ENCODE assay signal across 18 cellular contexts in genomic region chr12:117046861-117047530, GRCh38. TPM values are rescaled to one million over a fixed set of nuclear protein-coding genes. Genes with fewer than 3 reads are reported as not detected.
A peak's percentile ranks its signal among the peaks of the same experiment; 100 is the strongest.
DNase-seq lines count a peak whose midpoint lies in the region; ATAC-seq, FAIRE-seq and TF ChIP-seq lines count a peak whose summit lies in the region.
"Had no signal": no experiment of that assay in that cellular context is flagged by ENCODE, and none has a peak within 500 bp of the region (broad histone marks: within the 10 kb centered on the region; RNA-seq: fewer than 3 reads in every experiment).

No MANE protein-coding gene starts in this region.

- no peaks in the 10 kb centered on the region for H3K79me2 ChIP-seq in HepG2 (ENCODE audit: insufficient read depth, low read length)
- no peaks in the 10 kb centered on the region for H3K79me2 ChIP-seq in K562 (ENCODE audit: control insufficient read depth, insufficient read depth, low read length)

- CTCF ChIA-PET in HepG2 (lab: Yijun Ruan, JAX; ENCODE audit: low intra/inter-chr PET ratio, low total read pairs) (no interaction called here), K562 (lab: Yijun Ruan, JAX; ENCODE audit: low intra/inter-chr PET ratio) (interaction anchor here (0.8 kb wide), 1 partner anchor 73 kb away, joined by 3 read pairs; no protein-coding TSS in a partner anchor)

- FAIRE-seq in HepG2 (lab: Jason Lieb, UNC), result no peak
- FAIRE-seq in K562 (lab: Jason Lieb, UNC), result no peak
- FAIRE-seq: G401.6, GM12892 had no signal

- WGBS in HepG2 (ENCODE audit: low lambda C conversion rate), result 95% methylated on average over 9 of the region's 20 CpGs
- WGBS in right lobe of liver (ENCODE audit: insufficient coverage, low coverage, low lambda C conversion rate, missing lambda C conversion rate), result 91% methylated on average over 6 of the region's 20 CpGs
- 93% methylated on average over 16 of the region's 20 CpGs for WGBS in K562 (ENCODE audit: insufficient coverage, low coverage, missing lambda C conversion rate)

- H3K4me2 ChIP-seq in HepG2 (ENCODE audit: low read depth, low read length), result no peak overlapping the region
- no peak overlapping the region for H3K4me2 ChIP-seq in K562 (ENCODE audit: insufficient read depth, low read length)

- H3K4me1 ChIP-seq in HepG2 (ENCODE audit: insufficient read depth, low read length) (peaks cover 88% of the 10 kb centered on the region), right lobe of liver (no peaks in the 10 kb centered on the region), K562 (replicated peaks in 1 of 2; ENCODE audit: control insufficient read depth in 2 of 2, insufficient read depth in 2 of 2, low read length in 2 of 2) (peaks cover 62 to 64% of the 10 kb centered on the region in 2 experiments)

- no peak overlapping the region for H3K9ac ChIP-seq in HepG2 (ENCODE audit: insufficient read depth, low read depth, low read length)
- no peak overlapping the region for H3K9ac ChIP-seq in K562 (ENCODE audit: insufficient read depth in 1 of 2, low read depth in 2 of 2, low read length in 2 of 2)
- H3K9ac ChIP-seq: GM23248 had no signal

- H3K27me3 ChIP-seq in HepG2 (ENCODE audit: control insufficient read depth in 1 of 2, insufficient read depth in 2 of 2, low read length in 2 of 2) (no peaks in the 10 kb centered on the region), right lobe of liver (no peaks in the 10 kb centered on the region), K562 (ENCODE audit: control insufficient read depth in 2 of 2, insufficient read depth in 2 of 2, low read length in 2 of 2) (no peaks in the 10 kb centered on the region)

- H3K9me1 ChIP-seq in K562 (ENCODE audit: control insufficient read depth, insufficient read depth, low read length), result no peaks in the 10 kb centered on the region

- TF ChIP-seq POLR2A in HepG2 (IDR thresholded peaks at IDR 0.05; ENCODE audit: insufficient read depth in 1 of 2, low read depth in 2 of 2, low read length in 2 of 2) (no peak), right lobe of liver (IDR thresholded peaks at IDR 0.05) (no peak), K562 (conservative IDR thresholded peaks at IDR 0.05) (no peak)

- intact Hi-C loops in Right ventricle myocardium inferior (cut with DNase I) (no loop called here), left cardiac atrium (cut with DNase I) (no loop called here), HepG2 (cut with micrococcal nuclease; ENCODE audit: unreplicated experiment) (no loop called here), right lobe of liver (cut with DNase I) (loop anchor here in 1 of 2 donors (10.0 kb wide), 1 partner anchor 68 kb away; no protein-coding TSS in a partner anchor), K562 (cut with micrococcal nuclease) (no loop called here)

- no peaks in the 10 kb centered on the region for H3K9me3 ChIP-seq in HepG2 (ENCODE audit: low read length)
- H3K9me3 ChIP-seq in right lobe of liver, result no peaks in the 10 kb centered on the region
- no peaks in the 10 kb centered on the region for H3K9me3 ChIP-seq in K562 (replicated peaks; ENCODE audit: control insufficient read depth, insufficient read depth, low read depth, low read length)

- POLR2A ChIA-PET in HepG2 (lab: Yijun Ruan, JAX) (interaction anchor here (0.6 kb wide), 1 partner anchor 350 kb away, joined by 3 read pairs; no protein-coding TSS in a partner anchor), K562 (lab: Yijun Ruan, JAX) (no interaction called here)

- H3K36me3 ChIP-seq in HepG2 (replicated peaks in 1 of 2; ENCODE audit: control insufficient read depth in 1 of 2, insufficient read depth in 2 of 2, low read length in 2 of 2) (peaks cover 8 to 31% of the 10 kb centered on the region in 2 experiments), right lobe of liver (no peaks in the 10 kb centered on the region), K562 (ENCODE audit: control insufficient read depth, insufficient read depth, low read length) (peaks cover 12% of the 10 kb centered on the region; the same call in 2 of the 3 replicates)

- in situ Hi-C loops in HepG2 (cut with HindIII; ENCODE audit: extremely low pct_ligation_motif_present, low pct_unique_long_range_greater_than_20kb) (loop anchor here (5.0 kb wide), 1 partner anchor 50 kb away; the partner anchor contains the start of gene TESC), K562 (cut with MboI) (no loop called here)

- H4K20me1 ChIP-seq in HepG2 (ENCODE audit: insufficient read depth, low read length), result no peaks in the 10 kb centered on the region
- no peaks in the 10 kb centered on the region for H4K20me1 ChIP-seq in K562 (replicated peaks; ENCODE audit: control insufficient read depth, insufficient read depth, low read length)

- DNase-seq in Right ventricle myocardium inferior (ENCODE audit: missing footprints), result peak; percentile 59
- DNase-seq in left cardiac atrium, result no peak
- DNase-seq in HepG2 (ENCODE audit: low spot score), result no peak
- DNase-seq in right lobe of liver, result no peak
- DNase-seq in K562 (ENCODE audit: extremely low read depth in 1 of 4, low spot score in 3 of 4), result no peak
- no peak for DNase-seq in activated CD4-positive, alpha-beta T cell treated with anti-CD3 and anti-CD28 coated beads for 1 hour
- DNase-seq: AML-193; C1 segment of cervical spinal cord; CD4-positive, alpha-beta T cell; DMS79; EL; GM23248; H7 had no signal

- ATAC-seq in Right ventricle myocardium inferior (no peak), left cardiac atrium (no peak), HepG2 (no peak), right lobe of liver (no peak), K562 (no peak), HG02884 (IDR thresholded peaks at IDR 0.05; ENCODE audit: unreplicated experiment) (no peak), GM18907 (IDR thresholded peaks at IDR 0.05; ENCODE audit: unreplicated experiment) (no peak)

- H3K4me3 ChIP-seq in HepG2 (replicated peaks in 1 of 3; ENCODE audit: insufficient read depth in 1 of 3, low read depth in 2 of 3, low read length in 3 of 3), result no peak overlapping the region
- H3K4me3 ChIP-seq in right lobe of liver, result no peak overlapping the region
- H3K4me3 ChIP-seq in K562, result no peak overlapping the region
- H3K4me3 ChIP-seq: GM23248 had no signal

- TF ChIP-seq RAD21 in HepG2 (CRISPR knock-in tag; IDR thresholded peaks at IDR 0.05), result no peak
- no peak for TF ChIP-seq RAD21 in K562 (CRISPR knock-in tag; conservative IDR thresholded peaks at IDR 0.05 in 1 of 2, IDR thresholded peaks at IDR 0.05 in 1 of 2)

- no peak for TF ChIP-seq CTCF in HepG2 (CRISPR knock-in tag; IDR thresholded peaks at IDR 0.05)
- TF ChIP-seq CTCF in right lobe of liver (IDR thresholded peaks at IDR 0.05), result no peak
- TF ChIP-seq CTCF in K562 (IDR thresholded peaks at IDR 0.05 in 2 of 3, conservative IDR thresholded peaks at IDR 0.05 in 1 of 3; ENCODE audit: insufficient read depth in 2 of 3, low read depth in 1 of 3, low read length in 3 of 3), result no peak

- BruUV-seq in HepG2 (replicated peaks; lab: Mats Ljungman, UMichigan) (TSS peak; percentile 29), K562 (replicated peaks; lab: Mats Ljungman, UMichigan) (TSS peak; percentile 26)

- no peak for TF ChIP-seq EP300 in HepG2 (IDR thresholded peaks at IDR 0.05; ENCODE audit: low read depth in 2 of 2, low read length in 2 of 2)
- no peak for TF ChIP-seq EP300 in HepG2 (CRISPR knock-in tag; IDR thresholded peaks at IDR 0.05; ENCODE audit: borderline replicate concordance)
- no peak for TF ChIP-seq EP300 in K562 (IDR thresholded peaks at IDR 0.05; ENCODE audit: low read length)

- no peak overlapping the region for H2AFZ ChIP-seq in HepG2 (ENCODE audit: low read length)
- H2AFZ ChIP-seq in K562 (ENCODE audit: low read depth, low read length), result no peak overlapping the region
- H2AFZ ChIP-seq: GM23248 had no signal

- H3K27ac ChIP-seq in HepG2 (ENCODE audit: extremely low read length, insufficient read depth, low read length) (peak overlapping the region; percentile 99), right lobe of liver (no peak overlapping the region), K562 (ENCODE audit: extremely low read depth, low read depth, low read length) (no peak overlapping the region)
- H3K27ac ChIP-seq: 22Rv1, GM23248 had no signal

RNA-seq across cellular contexts. Expression of gene TESC, which starts 52.2 kb away (rescaled TPM):
- 93.9 TPM for total RNA-seq in Right ventricle myocardium inferior
- 10 to 100 TPM; 35.1 to 41.2 TPM for total RNA-seq in left cardiac atrium
- total RNA-seq in HepG2 (2016; rRNA removed; fragmentation: Illumina TruSeq; extraction: Trizol), result 90.4 and 95.7 TPM in 2 replicates
- 47.9 and 55.6 TPM in 2 replicates for total RNA-seq in HepG2 (2016; cell fraction: cytosol; rRNA removed; fragmentation: Illumina TruSeq; extraction: Trizol; ENCODE audit: low read depth)
- 94.6 and 101 TPM in 2 replicates for total RNA-seq in HepG2 (2016; cell fraction: insoluble cytoplasmic fraction; rRNA removed; fragmentation: Illumina TruSeq; extraction: Trizol)
- total RNA-seq in HepG2 (2016; cell fraction: membrane; rRNA removed; fragmentation: Illumina TruSeq; extraction: Trizol), result 73.3 and 75.8 TPM in 2 replicates
- 42.8 and 54.2 TPM in 2 replicates for total RNA-seq in HepG2 (2016; cell fraction: nucleus; rRNA removed; fragmentation: Illumina TruSeq; extraction: Trizol)
- 181 and 193 TPM in 2 replicates for polyA plus RNA-seq in HepG2 (2011; rRNA removed)
- polyA plus RNA-seq in HepG2 (2011; cell fraction: cytosol; rRNA removed), result 178 and 242 TPM in 2 replicates
- 194 and 196 TPM in 2 replicates for polyA plus RNA-seq in HepG2 (2011; cell fraction: nucleus; rRNA removed)
- polyA plus RNA-seq in HepG2 (2012), result 45.0 and 55.8 TPM in 2 replicates
- 46.7 and 59.9 TPM in 2 replicates for polyA plus RNA-seq in HepG2 (2016; cell fraction: cytosol; fragmentation: Illumina TruSeq; extraction: Trizol; ENCODE audit: low read depth)
- polyA plus RNA-seq in HepG2 (2016; cell fraction: insoluble cytoplasmic fraction; fragmentation: Illumina TruSeq; extraction: Trizol; ENCODE audit: low read depth), result 103 and 109 TPM in 2 replicates
- polyA plus RNA-seq in HepG2 (2016; cell fraction: membrane; fragmentation: Illumina TruSeq; extraction: Trizol; ENCODE audit: low read depth), result 69.1 and 76.1 TPM in 2 replicates
- 80.6 and 84.9 TPM in 2 replicates for polyA plus RNA-seq in HepG2 (2016; cell fraction: nucleus; fragmentation: Illumina TruSeq; extraction: Trizol; ENCODE audit: insufficient read depth, low read depth)
- 8.2 and 120 TPM in 2 replicates for polyA minus RNA-seq in HepG2 (2011; rRNA and poly(A)+ RNA removed; ENCODE audit: low replicate concordance)
- 28.3 and 29.5 TPM in 2 replicates for polyA minus RNA-seq in HepG2 (2011; cell fraction: cytosol; rRNA and poly(A)+ RNA removed)
- 89.0 and 92.2 TPM in 2 replicates for polyA minus RNA-seq in HepG2 (2011; cell fraction: nucleus; rRNA and poly(A)+ RNA removed)
- 1 to 10 TPM; 1.3 to 3.9 (median 3.0) TPM for total RNA-seq in right lobe of liver
- 16.2 and 42.2 TPM in 2 replicates for total RNA-seq in K562 (2011; cell fraction: chromatin; rRNA removed; ENCODE audit: low replicate concordance)
- total RNA-seq in K562 (2011; cell fraction: nucleolus; rRNA removed), result 30.9 and 35.9 TPM in 2 replicates
- total RNA-seq in K562 (2011; cell fraction: nucleoplasm; rRNA removed), result 12.6 and 19.2 TPM in 2 replicates
- 25.2 and 30.4 TPM in 2 replicates for total RNA-seq in K562 (2014; rRNA removed)
- 11.5 and 13.4 TPM in 2 replicates for total RNA-seq in K562 (2014; rRNA removed; fragmentation: Illumina TruSeq; extraction: Trizol)
- total RNA-seq in K562 (2015; rRNA removed; fragmentation: Illumina TruSeq; extraction: Trizol), result 11.6 and 12.6 TPM in 2 replicates
- 28.9 and 31.6 TPM in 2 replicates for total RNA-seq in K562 (2021)
- polyA plus RNA-seq in K562 (2011; rRNA removed), result 21.7 and 25.3 TPM in 2 replicates
- polyA plus RNA-seq in K562 (2011; cell fraction: cytosol; rRNA removed), result 27.4 and 44.2 TPM in 2 replicates
- polyA plus RNA-seq in K562 (2011; cell fraction: nucleus; rRNA removed), result 24.7 and 34.1 TPM in 2 replicates
- 14.6 and 21.7 TPM in 2 replicates for polyA plus RNA-seq in K562 (2012)
- polyA plus RNA-seq in K562 (2014; fragmentation: Illumina TruSeq; extraction: Trizol), result 17.8 and 20.7 TPM in 2 replicates
- 1 to 10 TPM in 1 of 2 experiments, under 1 TPM in 1; 0.96 to 2.0 TPM for polyA plus RNA-seq in K562 (2014; fragmentation: Nextera tagmentation; extraction: Ambion mirVana)
- polyA plus RNA-seq in K562 (2014; rRNA removed), result 31.8 and 32.9 TPM in 2 replicates
- 9.3 and 10.6 TPM in 2 replicates for polyA minus RNA-seq in K562 (2011; rRNA and poly(A)+ RNA removed)
- 7.7 and 8.3 TPM in 2 replicates for polyA minus RNA-seq in K562 (2011; cell fraction: cytosol; rRNA and poly(A)+ RNA removed)
- 18.8 and 20.2 TPM in 2 replicates for polyA minus RNA-seq in K562 (2011; cell fraction: nucleus; rRNA and poly(A)+ RNA removed)
- total RNA-seq: GM23248 had no signal
